Comparison of ENCODE assay signal across 8 cellular contexts in the genomic region with DNA sequence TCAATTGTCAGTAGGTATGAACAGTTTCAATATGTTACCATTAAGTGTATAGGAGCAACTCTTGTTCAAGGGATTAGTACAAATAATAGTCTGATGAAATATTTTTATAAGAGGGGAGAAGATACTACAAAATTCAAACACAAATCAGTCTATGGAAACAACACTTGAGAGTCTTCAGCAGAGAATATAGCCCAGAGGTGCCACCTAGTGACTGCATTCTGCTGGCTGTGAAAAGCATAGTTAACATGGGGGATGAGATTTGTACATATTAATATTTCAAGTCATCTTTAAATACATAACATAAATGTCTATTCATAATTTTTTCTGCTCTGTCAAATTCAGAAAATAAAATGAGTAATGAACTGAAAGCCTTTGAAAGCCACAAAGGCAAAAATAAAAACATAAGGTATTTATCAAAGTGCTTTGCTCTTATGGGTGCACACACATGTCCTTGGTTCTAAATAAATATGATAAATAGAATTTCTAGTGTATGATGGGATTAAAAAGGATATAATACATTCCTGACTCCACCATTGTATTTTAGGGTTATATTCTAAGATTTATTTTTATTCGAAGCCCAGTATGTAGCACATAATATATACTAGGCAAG.
DNase-seq lines count a peak whose midpoint lies in the region; ATAC-seq and FAIRE-seq lines count a peak whose summit lies in the region.

No MANE protein-coding gene starts in this region.

- no peak overlapping the region for H3K18ac ChIP-seq in mesenchymal stem cell (ENCODE audit: low read depth in 1 of 2, low read length in 2 of 2)

- no peak overlapping the region for H3K4ac ChIP-seq in mesenchymal stem cell (ENCODE audit: low read depth in 1 of 2, low read length in 2 of 2)

- H3K27ac ChIP-seq in mesenchymal stem cell (ENCODE audit: low read length, poor library complexity, severe bottlenecking) = no peak overlapping the region

- H3K36me3 ChIP-seq in mesenchymal stem cell (ENCODE audit: control insufficient read depth in 1 of 2, insufficient read depth in 2 of 2, low read depth in 1 of 2, low read length in 2 of 2) = no peaks in the 10 kb centered on the region

- H2BK5ac ChIP-seq in mesenchymal stem cell (ENCODE audit: low read depth, low read length, poor library complexity, severe bottlenecking) = no peak overlapping the region

- no peak overlapping the region for H4K91ac ChIP-seq in mesenchymal stem cell (ENCODE audit: low read length)

- no peak overlapping the region for H3K14ac ChIP-seq in mesenchymal stem cell (ENCODE audit: low read length in 2 of 2)

- FAIRE-seq in colon (lab: Jason Lieb, UNC) = peak; percentile 47

- no peaks in the 10 kb centered on the region for H3K27me3 ChIP-seq in mesenchymal stem cell (ENCODE audit: control insufficient read depth in 1 of 2, insufficient read depth in 1 of 2, low read length in 2 of 2)

- DNase-seq in DMS153 treated with DMSO at 0.1 percent for 48 hours (lab: John Stamatoyannopoulos, UW; ENCODE audit: unreplicated experiment) (peak; percentile 50), NCI-H82 (lab: John Stamatoyannopoulos, UW) (peak; percentile 74), mesenchymal stem cell (peak; percentile 29), GOT3 (lab: John Stamatoyannopoulos, UW) (no peak)

- H2BK120ac ChIP-seq in mesenchymal stem cell (ENCODE audit: low read depth, low read length) = no peak overlapping the region

- H3K9ac ChIP-seq in mesenchymal stem cell (ENCODE audit: low read length) = no peak overlapping the region

- H3K4me2 ChIP-seq in mesenchymal stem cell (ENCODE audit: low read length, poor library complexity, severe bottlenecking) = no peak overlapping the region

- ATAC-seq in HG02642 (IDR thresholded peaks at IDR 0.05; ENCODE audit: poor library complexity, unreplicated experiment) (peak; percentile 44), GM21717 (IDR thresholded peaks at IDR 0.05; ENCODE audit: unreplicated experiment) (no peak), GM18498 (IDR thresholded peaks at IDR 0.05; ENCODE audit: unreplicated experiment) (no peak)

- H3K9me3 ChIP-seq in mesenchymal stem cell (ENCODE audit: control insufficient read depth, low read length) = no peaks in the 10 kb centered on the region

- no peak overlapping the region for H2BK15ac ChIP-seq in mesenchymal stem cell (ENCODE audit: low read depth, poor library complexity, severe bottlenecking)

- H3K79me1 ChIP-seq in mesenchymal stem cell (replicated peaks; ENCODE audit: low read length, poor library complexity, severe bottlenecking) = no peaks in the 10 kb centered on the region

- H3K4me3 ChIP-seq in mesenchymal stem cell (ENCODE audit: insufficient read depth in 1 of 2, low read depth in 1 of 2, low read length in 2 of 2) = no peak overlapping the region

- no peak overlapping the region for H2BK12ac ChIP-seq in mesenchymal stem cell (ENCODE audit: low read length in 2 of 2)

- no peak overlapping the region for H4K8ac ChIP-seq in mesenchymal stem cell (ENCODE audit: low read length)

- no peak overlapping the region for H2AK5ac ChIP-seq in mesenchymal stem cell (ENCODE audit: low read length, severe bottlenecking)

- no peak overlapping the region for H3K23ac ChIP-seq in mesenchymal stem cell (ENCODE audit: low read length in 2 of 2)

- no peaks in the 10 kb centered on the region for H3K4me1 ChIP-seq in mesenchymal stem cell (ENCODE audit: control insufficient read depth, insufficient read depth, low read depth, low read length)

- H2AFZ ChIP-seq in mesenchymal stem cell (ENCODE audit: low read depth, low read length) = no peak overlapping the region

- WGBS in mesenchymal stem cell = no CpG with 5 or more reads among the region's 1 CpG
